Comparison of ENCODE assay signal across 20 cellular contexts in genomic region chr17:14318109-14318905, GRCh38. TPM values are rescaled to one million over a fixed set of nuclear protein-coding genes. Genes with fewer than 3 reads are reported as not detected.
DNase-seq lines count a peak whose midpoint lies in the region; ATAC-seq, FAIRE-seq and TF ChIP-seq lines count a peak whose summit lies in the region.
"Had no signal": no experiment of that assay in that cellular context is flagged by ENCODE, and none has a peak within 500 bp of the region (broad histone marks: within the 10 kb centered on the region; RNA-seq: fewer than 3 reads in every experiment).

No MANE protein-coding gene starts in this region.

- CTCF ChIA-PET in activated CD8-positive, alpha-beta memory T cell treated with anti-CD3 and anti-CD28 coated beads, Interleukin-2, amount 10 ng/mL, durations not matched to agents 7 days and 5 days (lab: Charles Lee), result interaction anchor here (1.6 kb wide), 1 partner anchor 15 kb away, joined by 4 read pairs; no protein-coding TSS in a partner anchor
- CTCF ChIA-PET in CD8-positive, alpha-beta memory T cell (lab: Charles Lee), result no interaction called here
- CTCF ChIA-PET in H1 (lab: Charles Lee; ENCODE audit: partially characterized antibody), result interaction anchor here (1.0 to 1.1 kb wide), 3 partner anchors 16 to 235 kb away, joined by 3 read pairs; no protein-coding TSS in a partner anchor

- H4K5ac ChIP-seq in H1 (ENCODE audit: insufficient read length, low read depth, low read length), result no peak overlapping the region

- H3K9me3 Mint-ChIP-seq in activated CD8-positive, alpha-beta memory T cell treated with anti-CD3 and anti-CD28 coated beads, Interleukin-2, amount 10 ng/mL, durations not matched to agents 7 days and 5 days (ENCODE audit: low read depth), result no peaks in the 10 kb centered on the region
- H3K9me3 Mint-ChIP-seq in CD8-positive, alpha-beta memory T cell, result no peaks in the 10 kb centered on the region

- no peak overlapping the region for H3K4me3 Mint-ChIP-seq in activated CD8-positive, alpha-beta memory T cell treated with anti-CD3 and anti-CD28 coated beads, Interleukin-2, amount 10 ng/mL, durations not matched to agents 7 days and 5 days
- H3K4me3 Mint-ChIP-seq in CD8-positive, alpha-beta memory T cell, result peak overlapping the region in 4 of 7 donors; percentile 17 to 52 (median 32)

- no peak overlapping the region for H2BK5ac ChIP-seq in H1 (ENCODE audit: low read depth, low read length)
- no peak overlapping the region for H2BK5ac ChIP-seq in trophoblast cell (ENCODE audit: low read depth, low read length, poor library complexity)

- 0 out of 2 replicates have a peak overlapping the region, but pooled peaks have one; percentile 61 for H2BK20ac ChIP-seq in H1 (ENCODE audit: low read length)

- no peaks in the 10 kb centered on the region for H3K36me3 ChIP-seq in CD8-positive, alpha-beta memory T cell (ENCODE audit: insufficient read depth, low read length)
- no peaks in the 10 kb centered on the region for H3K36me3 ChIP-seq in H1 (ENCODE audit: control insufficient read depth in 2 of 4, insufficient read depth in 4 of 4, low read length in 3 of 4)
- no peaks in the 10 kb centered on the region for H3K36me3 ChIP-seq in trophoblast cell (ENCODE audit: control insufficient read depth in 1 of 2, insufficient read depth in 2 of 2, low read length in 2 of 2)
- H3K36me3 ChIP-seq: MG63 had no signal

- no peak overlapping the region for H2BK120ac ChIP-seq in H1 (replicated peaks; ENCODE audit: low read depth, low read length)
- no peak overlapping the region for H2BK120ac ChIP-seq in trophoblast cell (ENCODE audit: insufficient read depth, low read length, poor library complexity)

- no peaks in the 10 kb centered on the region for H3K23me2 ChIP-seq in H1 (ENCODE audit: low read depth, low read length)

- no peak for TF ChIP-seq RAD21 in H1 (IDR thresholded peaks at IDR 0.05 in 1 of 2, conservative IDR thresholded peaks at IDR 0.05 in 1 of 2; ENCODE audit: low read depth in 2 of 2, low read length in 2 of 2)

- H4K91ac ChIP-seq in H1 (replicated peaks; ENCODE audit: insufficient read length, low read length) (peak overlapping the region; percentile 25), trophoblast cell (ENCODE audit: low read depth, low read length) (no peak overlapping the region)

- H3K18ac ChIP-seq in H1 (ENCODE audit: extremely low read depth, low read length) (peak overlapping the region; percentile 72; the same call in 1 of the 2 replicates), trophoblast cell (ENCODE audit: low read length) (no peak overlapping the region)

- H2AK5ac ChIP-seq in H1 (ENCODE audit: low read depth, low read length) (peak overlapping the region; percentile 41; the same call in 1 of the 2 replicates), trophoblast cell (ENCODE audit: low read length) (no peak overlapping the region)

- peaks cover 0 to 75% of the 10 kb centered on the region in 2 experiments; a peak in 2 of 4 replicates for H3K79me2 ChIP-seq in H1 (ENCODE audit: control insufficient read depth in 1 of 2, insufficient read depth in 2 of 2, low read length in 2 of 2)
- H3K79me2 ChIP-seq in trophoblast cell (ENCODE audit: control insufficient read depth, insufficient read depth, low read length, poor library complexity), result peaks cover 2% of the 10 kb centered on the region

- POLR2A ChIA-PET in CD8-positive, alpha-beta memory T cell (lab: Charles Lee), result no interaction called here
- POLR2A ChIA-PET in H1 (lab: Charles Lee; ENCODE audit: partially characterized antibody), result interaction anchor here (0.8 to 2.2 kb wide), 3 partner anchors 8 to 13 kb away, joined by 3 to 9 read pairs (median 4); no protein-coding TSS in a partner anchor

- H3K27me3 ChIP-seq in CD8-positive, alpha-beta memory T cell (ENCODE audit: insufficient read depth, low read length, poor library complexity, severe bottlenecking), result no peaks in the 10 kb centered on the region
- H3K27me3 ChIP-seq in H1 (replicated peaks in 1 of 4; ENCODE audit: control insufficient read depth in 3 of 4, extremely low read depth in 1 of 4, insufficient read depth in 3 of 4, low read length in 3 of 4), result peaks cover 0 to 2% (median 0%) of the 10 kb centered on the region in 4 experiments; a peak in 2 of 7 replicates
- no peaks in the 10 kb centered on the region for H3K27me3 ChIP-seq in trophoblast cell (ENCODE audit: insufficient read depth, low read length)
- H3K27me3 ChIP-seq: MG63, spleen had no signal

- peak; percentile 54 for DNase-seq in activated CD8-positive, alpha-beta memory T cell treated with anti-CD3 and anti-CD28 coated beads for 24 hours
- no peak for DNase-seq in activated CD8-positive, alpha-beta memory T cell treated with anti-CD3 and anti-CD28 coated beads, Interleukin-2, amount 10 ng/mL, durations not matched to agents 7 days and 5 days
- DNase-seq in CD8-positive, alpha-beta memory T cell, result no peak
- DNase-seq in H1 (ENCODE audit: low read depth in 1 of 2, low spot score in 2 of 2), result no peak
- DNase-seq in trophoblast cell, result no peak
- no peak for DNase-seq in amniotic stem cell (lab: John Stamatoyannopoulos, UW)
- DNase-seq in NCI-H526 treated with DMSO at 0.1 percent for 48 hours (lab: John Stamatoyannopoulos, UW), result no peak
- DNase-seq: activated CD4-positive, alpha-beta T cell treated with anti-CD3 and anti-CD28 coated beads, Interleukin-2, amount 50 U/mL, for 1 hour; effector memory CD4-positive, alpha-beta T cell; head of caudate nucleus; MG63; NCI-H1694; NCI-H226; NK-92 treated with Interleukin-12 subunit alpha and Interleukin-12 subunit beta, amount 100 ng/mL, for 24 hours; spleen had no signal

- no peak overlapping the region for H3K27ac Mint-ChIP-seq in activated CD8-positive, alpha-beta memory T cell treated with anti-CD3 and anti-CD28 coated beads, Interleukin-2, amount 10 ng/mL, durations not matched to agents 7 days and 5 days
- peak overlapping the region in 5 of 8 donors; percentile 7 to 88 (median 31) for H3K27ac Mint-ChIP-seq in CD8-positive, alpha-beta memory T cell

- H3K4me2 ChIP-seq in H1 (ENCODE audit: insufficient read depth in 1 of 2, low read depth in 2 of 2, low read length in 2 of 2) (no peak overlapping the region; a peak in 1 of 4 replicates), trophoblast cell (ENCODE audit: low read length) (no peak overlapping the region)

- no peak for TF ChIP-seq POLR2A in H1 (IDR thresholded peaks at IDR 0.05; ENCODE audit: control extremely low read depth in 1 of 2, low read depth in 2 of 2, low read length in 2 of 2)

- H3K4ac ChIP-seq in H1 (replicated peaks; ENCODE audit: insufficient read length, low read depth, low read length), result no peak overlapping the region
- peak overlapping the region; percentile 5 for H3K4ac ChIP-seq in trophoblast cell (ENCODE audit: low read depth, low read length)

- no peak overlapping the region for H4K8ac ChIP-seq in H1 (ENCODE audit: extremely low read depth, insufficient read depth, low read length)
- H4K8ac ChIP-seq in trophoblast cell (ENCODE audit: low read depth, low read length), result no peak overlapping the region

- peak overlapping the region; percentile 71; the same call in 1 of the 2 replicates for H2BK12ac ChIP-seq in H1 (ENCODE audit: low read depth, low read length)
- no peak overlapping the region for H2BK12ac ChIP-seq in trophoblast cell (ENCODE audit: low read length)

- no peak for TF ChIP-seq CTCF in H1 (IDR thresholded peaks at IDR 0.05; ENCODE audit: control extremely low read depth in 1 of 3, insufficient read depth in 1 of 3, low read depth in 1 of 3, low read length in 3 of 3)

- no peak for ATAC-seq in activated CD8-positive, alpha-beta memory T cell treated with anti-CD3 and anti-CD28 coated beads, Interleukin-2, amount 10 ng/mL, durations not matched to agents 7 days and 5 days
- no peak for ATAC-seq in GM21390 (IDR thresholded peaks at IDR 0.05; ENCODE audit: unreplicated experiment)
- ATAC-seq: SK-N-SH treated with all-trans-retinoic acid at 6 μM for 48 hours had no signal

- H2BK15ac ChIP-seq in H1 (ENCODE audit: low read length), result peak overlapping the region; percentile 93

- H3K23ac ChIP-seq in H1 (ENCODE audit: insufficient read length), result no peak overlapping the region
- no peak overlapping the region for H3K23ac ChIP-seq in trophoblast cell (ENCODE audit: low read length)

- H2AFZ ChIP-seq in H1 (ENCODE audit: low read length), result no peak overlapping the region
- H2AFZ ChIP-seq in trophoblast cell (ENCODE audit: insufficient read depth, low read length, poor library complexity), result no peak overlapping the region

- no peaks in the 10 kb centered on the region for H3K9me3 ChIP-seq in CD8-positive, alpha-beta memory T cell (ENCODE audit: low read length)
- no peaks in the 10 kb centered on the region for H3K9me3 ChIP-seq in H1 (ENCODE audit: insufficient read depth in 2 of 2, low read depth in 1 of 2, low read length in 1 of 2)
- H3K9me3 ChIP-seq in trophoblast cell (ENCODE audit: insufficient read depth, low read depth, low read length), result no peaks in the 10 kb centered on the region
- H3K9me3 ChIP-seq: MG63, spleen had no signal

- H3K27ac ChIP-seq in CD8-positive, alpha-beta memory T cell (ENCODE audit: low read depth, low read length), result no peak overlapping the region
- no peak overlapping the region for H3K27ac ChIP-seq in H1 (ENCODE audit: low read depth, low read length)
- H3K27ac ChIP-seq in trophoblast cell (ENCODE audit: low read depth, low read length), result no peak overlapping the region
- H3K27ac ChIP-seq: spleen had no signal

- FAIRE-seq in H1 (lab: Jason Lieb, UNC), result no peak
- FAIRE-seq: astrocyte, H54 had no signal

- H3K56ac ChIP-seq in H1 (replicated peaks; ENCODE audit: insufficient read length, low read depth, low read length), result no peak overlapping the region

- H3K4me3 ChIP-seq in CD8-positive, alpha-beta memory T cell (ENCODE audit: low read length), result no peak overlapping the region
- no peak overlapping the region for H3K4me3 ChIP-seq in H1 (ENCODE audit: extremely low read depth in 1 of 4, insufficient read depth in 2 of 4, low read depth in 3 of 4, low read length in 4 of 4)
- H3K4me3 ChIP-seq in trophoblast cell (ENCODE audit: low read depth, low read length), result no peak overlapping the region
- H3K4me3 ChIP-seq: MG63, spleen had no signal

- no peak overlapping the region for H4K12ac ChIP-seq in trophoblast cell (ENCODE audit: low read depth, low read length)

- H3K79me1 ChIP-seq in H1 (ENCODE audit: low read depth, low read length), result peaks cover 7% of the 10 kb centered on the region; the same call in 1 of the 2 replicates
- no peaks in the 10 kb centered on the region for H3K79me1 ChIP-seq in trophoblast cell (ENCODE audit: low read length)

- no peaks in the 10 kb centered on the region for H4K20me1 ChIP-seq in H1 (replicated peaks in 1 of 2; ENCODE audit: control insufficient read depth in 1 of 2, insufficient read depth in 2 of 2, low read length in 2 of 2)

- H3K27me3 Mint-ChIP-seq in activated CD8-positive, alpha-beta memory T cell treated with anti-CD3 and anti-CD28 coated beads, Interleukin-2, amount 10 ng/mL, durations not matched to agents 7 days and 5 days, result no peaks in the 10 kb centered on the region
- no peaks in the 10 kb centered on the region for H3K27me3 Mint-ChIP-seq in CD8-positive, alpha-beta memory T cell

- H3K4me1 ChIP-seq in CD8-positive, alpha-beta memory T cell (ENCODE audit: insufficient read depth, low read length), result peaks cover 53% of the 10 kb centered on the region
- peaks cover 11 to 27% (median 23%) of the 10 kb centered on the region in 4 experiments for H3K4me1 ChIP-seq in H1 (replicated peaks in 1 of 4; ENCODE audit: control insufficient read depth in 3 of 4, insufficient read depth in 4 of 4, low read length in 3 of 4)
- H3K4me1 ChIP-seq in trophoblast cell (ENCODE audit: control insufficient read depth in 1 of 2, insufficient read depth in 2 of 2, low read length in 2 of 2), result no peaks in the 10 kb centered on the region

- H3K4me1 Mint-ChIP-seq in activated CD8-positive, alpha-beta memory T cell treated with anti-CD3 and anti-CD28 coated beads, Interleukin-2, amount 10 ng/mL, durations not matched to agents 7 days and 5 days, result peaks cover 28% of the 10 kb centered on the region
- peaks cover 74 to 89% (median 84%) of the 10 kb centered on the region in 3 donors for H3K4me1 Mint-ChIP-seq in CD8-positive, alpha-beta memory T cell

- peaks cover 2% of the 10 kb centered on the region for H3K36me3 Mint-ChIP-seq in activated CD8-positive, alpha-beta memory T cell treated with anti-CD3 and anti-CD28 coated beads, Interleukin-2, amount 10 ng/mL, durations not matched to agents 7 days and 5 days
- peaks cover 0 to 20% (median under 1%) of the 10 kb centered on the region in 3 donors for H3K36me3 Mint-ChIP-seq in CD8-positive, alpha-beta memory T cell

- H3K14ac ChIP-seq in H1 (ENCODE audit: insufficient read length) (no peak overlapping the region), trophoblast cell (ENCODE audit: low read length) (no peak overlapping the region)

- no peak for TF ChIP-seq EP300 in H1 (IDR thresholded peaks at IDR 0.05; ENCODE audit: borderline replicate concordance in 1 of 2, low read depth in 2 of 2, low read length in 2 of 2)

- H3K9ac ChIP-seq in H1 (replicated peaks in 1 of 4; ENCODE audit: extremely low read depth in 1 of 4, low read depth in 3 of 4, low read length in 3 of 4) (no peak overlapping the region; a peak in 1 of 7 replicates), trophoblast cell (ENCODE audit: low read length) (no peak overlapping the region)

- 82% methylated on average over 12 of the region's 12 CpGs; no CpG with 5 or more reads in 1 of the 2 experiments for WGBS in H1 (ENCODE audit: extremely low coverage in 1 of 2, insufficient coverage in 1 of 2, insufficient read length in 1 of 2, insufficient replicate concordance in 2 of 2, low coverage in 1 of 2, low lambda C conversion rate in 2 of 2, missing lambda C conversion rate in 1 of 2), 2 experiments
- WGBS in trophoblast cell (ENCODE audit: extremely low coverage, insufficient coverage, insufficient read length), result no CpG with 5 or more reads among the region's 12 CpGs

RNA-seq across cellular contexts. Expression of gene HS3ST3B1, which starts 17.4 kb away (rescaled TPM):
- 10 to 100 TPM in 1 of 2 experiments, 1 to 10 TPM in 1; 6.9 to 24.9 TPM for total RNA-seq in activated CD8-positive, alpha-beta memory T cell treated with anti-CD3 and anti-CD28 coated beads, Interleukin-2, amount 10 ng/mL, durations not matched to agents 7 days and 5 days
- total RNA-seq in CD8-positive, alpha-beta memory T cell, result 1 to 10 TPM; 5.5 to 6.0 TPM
- 11.0 TPM for polyA plus RNA-seq in CD8-positive, alpha-beta memory T cell
- 14.0 and 14.4 TPM in 2 replicates for total RNA-seq in H1 (2021; fragmentation: NEBNext Ultra II Directional; extraction: Animal tissue kit (Norgen Biotek cat#: 25700))
- 4.7 and 6.1 TPM in 2 replicates for polyA plus RNA-seq in H1 (2011; rRNA removed)
- polyA plus RNA-seq in H1 (2011; cell fraction: cytosol; rRNA removed), result 5.6 TPM
- 7.2 TPM for polyA plus RNA-seq in H1 (2011; cell fraction: nucleus; rRNA removed)
- polyA plus RNA-seq in H1 (2012, experiment 1 of 2), result 6.1 to 7.0 TPM (median 6.9 TPM) in 4 replicates
- polyA plus RNA-seq in H1 (2012, experiment 2 of 2), result 2.1 TPM
- polyA plus RNA-seq in H1 (2013, experiment 1 of 2), result 6.1 TPM
- polyA plus RNA-seq in H1 (2013, experiment 2 of 2), result 6.8 TPM
- 11.3 and 12.4 TPM in 2 replicates for polyA minus RNA-seq in H1 (2011; rRNA and poly(A)+ RNA removed)
- polyA minus RNA-seq in H1 (2011; cell fraction: cytosol; rRNA and poly(A)+ RNA removed), result 14.5 TPM
- polyA minus RNA-seq in H1 (2011; cell fraction: nucleus; rRNA and poly(A)+ RNA removed), result 23.0 TPM
- polyA plus RNA-seq in trophoblast cell (2013), result 8.0 and 9.1 TPM in 2 replicates
- total RNA-seq: A673 had no signal
